ENCODE assay signal across 25 cellular contexts in the genomic region with DNA sequence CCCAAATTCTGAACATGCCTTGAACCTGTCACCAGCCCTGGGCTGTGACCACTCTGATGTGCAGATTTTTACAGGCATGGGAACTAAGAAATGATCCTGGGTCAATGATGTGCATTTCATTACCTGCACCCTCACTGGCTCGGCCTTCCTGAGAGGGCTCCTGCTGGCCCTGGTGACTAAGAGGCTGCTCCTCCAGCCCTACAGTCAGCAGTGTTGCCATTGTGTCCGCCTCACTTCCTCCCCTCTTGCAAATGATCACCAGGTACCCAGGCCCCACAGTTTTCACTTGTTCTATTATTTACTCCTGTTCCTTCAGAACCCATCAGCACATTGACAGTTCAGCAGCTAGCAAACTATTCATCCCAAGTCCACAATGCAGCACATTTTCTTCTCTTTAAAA. TPM values are rescaled to one million over a fixed set of nuclear protein-coding genes. Genes with fewer than 3 reads are reported as not detected.
"Had no signal": no experiment of that assay in that cellular context is flagged by ENCODE, and none has a peak within 500 bp of the region (broad histone marks: within the 10 kb centered on the region; RNA-seq: fewer than 3 reads in every experiment).

No MANE protein-coding gene starts in this region.

- H3K27ac Mint-ChIP-seq: activated naive CD8-positive, alpha-beta T cell; activated T-helper 2 cell treated with anti-CD3 and anti-CD28 coated beads, Interferon-gamma antibody, Interleukin-2, Interleukin-4, amounts not matched to agents 10 μg/mL and 5 μg/mL and 100 μg/mL, durations not matched to agents 14 hours and 24 hours and 36 hours; immature natural killer cell; natural killer cell treated with Interleukin-12 subunit alpha and Interleukin-12 subunit beta and Interleukin-15 and Interleukin-18, amount 100 ng/mL, for 72 hours; stimulated activated naive CD8-positive, alpha-beta T cell treated with anti-CD3 and anti-CD28 coated beads, Interleukin-15, amount 100 ng/mL, for 72 hours had no signal

- H3K27ac ChIP-seq: adrenal gland, coronary artery, parathyroid adenoma, suprapubic skin had no signal

- H3K9me3 ChIP-seq: adrenal gland, suprapubic skin, uterus had no signal

- DNase-seq: activated CD4-positive, alpha-beta T cell treated with anti-CD3 and anti-CD28 coated beads, Interleukin-2, amount 50 U/mL, for 4 hours; activated CD8-positive, alpha-beta memory T cell treated with anti-CD3 and anti-CD28 coated beads for 24 hours; activated CD8-positive, alpha-beta memory T cell treated with anti-CD3 and anti-CD28 coated beads, Interleukin-2, amount 50 U/mL, for 4 hours; activated naive CD4-positive, alpha-beta T cell; activated T-cell treated with anti-CD3 and anti-CD28 coated beads, Interleukin-2, amount 50 U/mL, for 4 hours; adrenal gland; cerebellar nuclear complex; foreskin fibroblast; immature natural killer cell; kidney glomerular epithelial cell; left ventricle myocardium superior; mammary epithelial cell; midbrain; nucleus accumbens; right cardiac atrium; stimulated activated CD4-positive, alpha-beta T cell treated with anti-CD3 and anti-CD28 coated beads, Interleukin-12 subunit alpha, Interleukin-12 subunit beta, amount 100 ng/mL, for 4 hours; stimulated activated naive CD8-positive, alpha-beta T cell treated with anti-CD3 and anti-CD28 coated beads, Interleukin-15, amount 100 ng/mL, for 72 hours; T-helper 9 cell; uterus had no signal

- H3K4me1 Mint-ChIP-seq: immature natural killer cell; stimulated activated naive CD8-positive, alpha-beta T cell treated with anti-CD3 and anti-CD28 coated beads, Interleukin-15, amount 100 ng/mL, for 72 hours had no signal

- ATAC-seq: activated T-cell treated with anti-CD3 and anti-CD28 coated beads, Interleukin-2, amount 50 U/mL, for 4 hours; left ventricle myocardium superior; natural killer cell treated with Interleukin-12 subunit alpha and Interleukin-12 subunit beta and Interleukin-15 and Interleukin-18, amount 100 ng/mL, for 72 hours; right cardiac atrium; stimulated activated naive CD8-positive, alpha-beta T cell treated with anti-CD3 and anti-CD28 coated beads, Interleukin-15, amount 100 ng/mL, for 72 hours had no signal

- H3K36me3 ChIP-seq: adrenal gland, suprapubic skin, uterus had no signal

- H2AFZ ChIP-seq: parathyroid adenoma had no signal

- H3K27me3 Mint-ChIP-seq: activated naive CD8-positive, alpha-beta T cell; natural killer cell treated with Interleukin-12 subunit alpha and Interleukin-12 subunit beta and Interleukin-15 and Interleukin-18, amount 100 ng/mL, for 72 hours had no signal

- H3K9ac ChIP-seq: parathyroid adenoma had no signal

- H3K4me3 Mint-ChIP-seq: activated naive CD8-positive, alpha-beta T cell; activated T-cell treated with anti-CD3 and anti-CD28 coated beads, Interleukin-2, amount 50 U/mL, for 4 hours; immature natural killer cell; natural killer cell treated with Interleukin-12 subunit alpha and Interleukin-12 subunit beta and Interleukin-15 and Interleukin-18, amount 100 ng/mL, for 72 hours; stimulated activated naive CD8-positive, alpha-beta T cell treated with anti-CD3 and anti-CD28 coated beads, Interleukin-15, amount 100 ng/mL, for 72 hours had no signal

- H3K36me3 Mint-ChIP-seq: activated naive CD8-positive, alpha-beta T cell; immature natural killer cell; natural killer cell treated with Interleukin-12 subunit alpha and Interleukin-12 subunit beta and Interleukin-15 and Interleukin-18, amount 100 ng/mL, for 72 hours had no signal

- H3K79me2 ChIP-seq: parathyroid adenoma had no signal

- H3K4me3 ChIP-seq: adrenal gland, coronary artery, suprapubic skin, uterus had no signal

- H3K4me1 ChIP-seq: parathyroid adenoma had no signal

- H3K9me3 Mint-ChIP-seq: activated T-cell treated with anti-CD3 and anti-CD28 coated beads, Interleukin-2, amount 50 U/mL, for 4 hours; activated T-helper 2 cell treated with anti-CD3 and anti-CD28 coated beads, Interferon-gamma antibody, Interleukin-2, Interleukin-4, amounts not matched to agents 10 μg/mL and 5 μg/mL and 100 μg/mL, durations not matched to agents 14 hours and 24 hours and 36 hours; natural killer cell treated with Interleukin-12 subunit alpha and Interleukin-12 subunit beta and Interleukin-15 and Interleukin-18, amount 100 ng/mL, for 72 hours; stimulated activated naive CD8-positive, alpha-beta T cell treated with anti-CD3 and anti-CD28 coated beads, Interleukin-15, amount 100 ng/mL, for 72 hours had no signal

- H3K27me3 ChIP-seq: adrenal gland, suprapubic skin, uterus had no signal

RNA-seq across cellular contexts. Expression of gene STARD13, which starts 29.4 kb away (rescaled TPM):
- polyA plus RNA-seq: immature natural killer cell had no signal
